In genomic region chr16:29821663-29822115, GRCh38 we compare ENCODE assay signal across 9 cellular contexts. TPM values are rescaled to one million over a fixed set of nuclear protein-coding genes. Genes with fewer than 3 reads are reported as not detected.
DNase-seq lines count a peak whose midpoint lies in the region; ATAC-seq, FAIRE-seq and TF ChIP-seq lines count a peak whose summit lies in the region.
"Had no signal": no experiment of that assay in that cellular context is flagged by ENCODE, and none has a peak within 500 bp of the region (broad histone marks: within the 10 kb centered on the region; RNA-seq: fewer than 3 reads in every experiment).

No MANE protein-coding gene starts in this region.

- no peaks in the 10 kb centered on the region for H3K9me3 Mint-ChIP-seq in T-cell

- CTCF ChIA-PET in T-cell (lab: Charles Lee) = interaction anchor here in 1 of 2 donors (0.5 to 2.7 kb wide), 6 partner anchors 12 to 121 kb away, joined by 3 to 13 read pairs (median 4); no protein-coding TSS in a partner anchor

- H3K4me3 Mint-ChIP-seq in T-cell = peak overlapping the region; percentile 94 to 98 (median 95)

- peak overlapping the region; percentile 96 for H3K27ac Mint-ChIP-seq in T-cell

- DNase-seq in ELR (ENCODE audit: low read depth) = peak; percentile 94
- DNase-seq in T-cell = no peak
- peak; percentile 75 for DNase-seq in fibroblast of pulmonary artery (ENCODE audit: low read depth)
- DNase-seq in skeletal muscle cell (ENCODE audit: low read depth) = no peak
- no peak for DNase-seq in mucosa of gallbladder (ENCODE audit: low spot score)
- no peak for DNase-seq in NCI-H82 (lab: John Stamatoyannopoulos, UW)
- no peak for DNase-seq in GM12892 (ENCODE audit: insufficient read length)

- TF ChIP-seq POLR2A in GM12892 (IDR thresholded peaks at IDR 0.05; ENCODE audit: low read depth, low read length) = no peak

- H3K36me3 Mint-ChIP-seq in T-cell = peaks cover 16% of the 10 kb centered on the region

- FAIRE-seq in GM12892 (lab: Jason Lieb, UNC) = no peak
- FAIRE-seq: K562 had no signal

- POLR2A ChIA-PET in T-cell (lab: Charles Lee) = interaction anchor here (0.6 kb wide), 4 partner anchors 90 to 797 kb away, joined by 3 to 6 read pairs (median 4); partner anchors contain the start of gene HIRIP3 (in 1 of the 2)

- TF ChIP-seq CTCF in fibroblast of pulmonary artery (IDR thresholded peaks at IDR 0.05; ENCODE audit: low read length, missing control alignments) = no peak

- H3K4me1 Mint-ChIP-seq in T-cell = peaks cover 80 to 89% (median 84%) of the 10 kb centered on the region in 3 donors

- no peaks in the 10 kb centered on the region for H3K27me3 Mint-ChIP-seq in T-cell

- H3K4me3 ChIP-seq in fibroblast of pulmonary artery (replicated peaks; ENCODE audit: low read depth, low read length) (peak overlapping the region; percentile 96), skeletal muscle cell (ENCODE audit: low read depth, low read length) (peak overlapping the region; percentile 74)
- H3K4me3 ChIP-seq: K562 had no signal

- ATAC-seq in T-cell (replicated peaks in 1 of 4) (no peak), GM19395 (IDR thresholded peaks at IDR 0.05; ENCODE audit: unreplicated experiment) (no peak)
- ATAC-seq: K562 had no signal

RNA-seq across cellular contexts. Expression of gene MVP, which starts 1.4 kb away (rescaled TPM):
- 100 to 1,000 TPM; 140 to 173 (median 158) TPM for total RNA-seq in T-cell
- total RNA-seq in mucosa of gallbladder = 253 TPM
- polyA plus RNA-seq in GM12892 (2012; ENCODE audit: missing spikeins) = 53.0 TPM

RNA-seq across cellular contexts. Expression of gene PAGR1, which starts 5.7 kb away (rescaled TPM):
- total RNA-seq in T-cell (10 to 100 TPM; 16.0 to 47.2 (median 40.6) TPM), mucosa of gallbladder (38.9 TPM)
- 8.8 TPM for polyA plus RNA-seq in GM12892 (2012; ENCODE audit: missing spikeins)

RNA-seq across cellular contexts. Expression of gene PRRT2, which starts 9.7 kb away (rescaled TPM):
- 1 to 10 TPM; 2.4 to 7.9 (median 4.4) TPM for total RNA-seq in T-cell
- total RNA-seq in mucosa of gallbladder = 20.8 TPM
- polyA plus RNA-seq in GM12892 (2012; ENCODE audit: missing spikeins) = 0.98 TPM

RNA-seq across cellular contexts. Expression of gene MAZ, which starts 15.4 kb away (rescaled TPM):
- total RNA-seq in T-cell = 100 to 1,000 TPM; 240 to 326 (median 305) TPM
- total RNA-seq in mucosa of gallbladder = 192 TPM
- 133 TPM for polyA plus RNA-seq in GM12892 (2012; ENCODE audit: missing spikeins)

RNA-seq across cellular contexts. Expression of gene KIF22, which starts 31.1 kb away (rescaled TPM):
- 10 to 100 TPM; 84.1 to 95.2 (median 84.9) TPM for total RNA-seq in T-cell
- total RNA-seq in mucosa of gallbladder = 21.6 TPM
- 43.2 TPM for polyA plus RNA-seq in GM12892 (2012; ENCODE audit: missing spikeins)

Comparison
In these comparisons a context has a peak if more than half of its experiments do, and no peak if none do; other contexts are left out.
1. DNase-seq: peak in ELR (single experiment) and fibroblast of pulmonary artery (single experiment); none in T-cell (0 of 34), skeletal muscle cell (single experiment), mucosa of gallbladder (single experiment), NCI-H82 (single experiment) and GM12892 (single experiment).